28 cellular contexts compared by ENCODE assay signal in genomic region chr4:18167831-18168230, GRCh38.
"Had no signal": no experiment of that assay in that cellular context is flagged by ENCODE, and none has a peak within 500 bp of the region (broad histone marks: within the 10 kb centered on the region; RNA-seq: fewer than 3 reads in every experiment).

No MANE protein-coding gene starts in this region.

- H3K27ac ChIP-seq: neural progenitor cell, ovary, parathyroid adenoma, psoas muscle, skin epidermis, spleen, suprapubic skin, testis, tibial artery, transverse colon, upper lobe of right lung, uterus had no signal

- H3K4me1 ChIP-seq: neural progenitor cell, parathyroid adenoma, psoas muscle, spleen, suprapubic skin, testis, tibial artery, transverse colon, upper lobe of right lung, uterus had no signal

- H3K9ac ChIP-seq: neural progenitor cell, parathyroid adenoma had no signal

- H3K4me2 ChIP-seq: neural progenitor cell, smooth muscle cell had no signal

- ATAC-seq: natural killer cell; psoas muscle; right cardiac atrium; sciatic nerve; stimulated activated memory B cell treated with anti-CD40 and anti-IgM and Interleukin-4, amounts not matched to agents 10 μg/mL and 1 μg/mL and 100 μg/mL, for 72 hours; stimulated activated naive CD8-positive, alpha-beta T cell treated with anti-CD3 and anti-CD28 coated beads, Interleukin-15, amount 100 ng/mL, for 72 hours; stimulated activated naive CD8-positive, alpha-beta T cell treated with anti-CD3 and anti-CD28 coated beads, Interleukin-15, Interleukin-2, amounts not matched to agents 100 U/mL and 50 U/mL, for 24 hours; upper lobe of right lung had no signal

- H3K4me3 ChIP-seq: neural progenitor cell, ovary, psoas muscle, skin epidermis, smooth muscle cell, spleen, suprapubic skin, testis, tibial artery, transverse colon, upper lobe of right lung, uterus had no signal

- H3K27me3 ChIP-seq: neural progenitor cell, ovary, spleen, suprapubic skin, testis, tibial artery, transverse colon, upper lobe of right lung, uterus had no signal

- H3K79me2 ChIP-seq: parathyroid adenoma had no signal

- DNase-seq: natural killer cell; occipital lobe; ovary; posterior cingulate gyrus; psoas muscle; right cardiac atrium; spleen; stimulated activated CD4-positive, alpha-beta T cell treated with anti-CD3 and anti-CD28 coated beads, Interleukin-12 subunit alpha, Interleukin-12 subunit beta, amount 100 ng/mL, for 4 hours; stimulated activated CD4-positive, alpha-beta T cell treated with anti-CD3 and anti-CD28 coated beads, Interleukin-1b, Interleukin-23, amount 100 ng/mL, for 48 hours; stimulated activated CD4-positive, alpha-beta T cell treated with anti-CD3 and anti-CD28 coated beads, Interleukin-4, amount 100 ng/mL, for 1 hour; stimulated activated CD4-positive, alpha-beta T cell treated with anti-CD3 and anti-CD28 coated beads, Interleukin-4, amount 100 ng/mL, for 4 hours; stimulated activated CD8-positive, alpha-beta memory T cell treated with anti-CD3 and anti-CD28 coated beads, Interleukin-4, amount 100 ng/mL, for 48 hours; stimulated activated naive CD4-positive, alpha-beta T cell; stimulated activated naive CD8-positive, alpha-beta T cell treated with anti-CD3 and anti-CD28 coated beads, Interleukin-15, amount 100 ng/mL, for 72 hours; stimulated activated naive CD8-positive, alpha-beta T cell treated with anti-CD3 and anti-CD28 coated beads, Interleukin-15, Interleukin-2, amounts not matched to agents 100 U/mL and 50 U/mL, for 24 hours; substantia nigra; testis; tibial artery; transverse colon; upper lobe of right lung; uterus had no signal

- H2AFZ ChIP-seq: neural progenitor cell, parathyroid adenoma had no signal

- H3K9me3 ChIP-seq: ovary, spleen, suprapubic skin, testis, tibial artery, transverse colon, upper lobe of right lung, uterus had no signal

- H3K36me3 ChIP-seq: neural progenitor cell, ovary, spleen, suprapubic skin, tibial artery, transverse colon, upper lobe of right lung, uterus had no signal
